8 cellular contexts compared by ENCODE assay signal in the genomic region with DNA sequence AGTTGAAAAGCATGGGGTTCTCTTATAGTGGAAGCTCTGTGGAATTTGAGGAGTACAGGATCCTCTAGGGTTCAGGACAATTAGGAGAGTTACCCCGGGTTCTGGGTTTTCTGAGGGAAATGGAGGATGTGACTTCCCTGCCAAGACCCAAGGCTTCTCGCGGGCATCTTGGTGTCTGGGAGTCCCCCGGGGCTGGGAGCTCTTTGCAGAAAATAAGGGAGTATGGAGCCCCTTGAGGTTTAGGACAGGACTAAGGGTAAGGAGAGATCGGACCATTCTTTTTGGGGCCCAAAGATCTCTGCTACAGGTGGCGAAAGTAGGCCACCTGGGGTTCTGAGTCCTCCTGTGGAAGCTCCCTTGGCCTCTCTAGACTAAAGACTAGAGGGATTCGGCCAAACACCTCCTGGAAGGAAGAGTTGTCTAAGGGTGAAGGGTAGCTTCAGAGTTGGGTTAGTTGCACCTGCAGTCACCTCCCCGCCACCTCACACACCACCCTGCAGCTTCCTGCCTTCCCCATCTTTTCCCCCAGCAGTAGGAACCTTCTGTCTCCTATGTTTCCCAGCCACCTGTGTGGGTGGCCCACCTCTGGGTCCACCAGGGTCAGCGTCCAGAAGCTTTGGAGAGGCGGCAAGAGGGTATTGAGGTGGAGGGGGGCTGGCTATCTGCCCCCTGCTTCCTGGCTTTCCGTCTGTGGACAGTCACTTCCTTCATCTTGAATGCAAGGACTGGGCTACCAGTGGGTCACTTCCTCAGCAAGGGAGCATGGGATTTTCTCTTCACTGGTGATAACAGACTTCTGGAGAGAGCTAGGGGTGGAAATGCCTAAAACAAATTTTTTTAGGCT. TPM values are rescaled to one million over a fixed set of nuclear protein-coding genes. Genes with fewer than 3 reads are reported as not detected.
DNase-seq lines count a peak whose midpoint lies in the region; ATAC-seq lines count a peak whose summit lies in the region.

No MANE protein-coding gene starts in this region.

- peak overlapping the region; percentile 46 for H3K27ac ChIP-seq in stomach smooth muscle (ENCODE audit: low read length)

- CTCF ChIA-PET in activated CD8-positive, alpha-beta memory T cell treated with anti-CD3 and anti-CD28 coated beads, Interleukin-2, amount 10 ng/mL, durations not matched to agents 7 days and 5 days (lab: Charles Lee) = interaction anchor here (0.7 to 6.0 kb wide), 20 partner anchors 8 to 132 kb away, joined by 3 to 62 read pairs (median 10); partner anchors contain the start of genes PIK3IP1, RNF185 and SELENOM

- no peaks in the 10 kb centered on the region for H3K9me3 Mint-ChIP-seq in T-helper 1 cell treated with Interleukin-12 subunit alpha and Interleukin-12 subunit beta and Interleukin-4 antibody, amounts not matched to agents 30 μg/mL and 1 μg/mL, for 36 hours
- no peaks in the 10 kb centered on the region for H3K9me3 Mint-ChIP-seq in activated CD8-positive, alpha-beta memory T cell treated with anti-CD3 and anti-CD28 coated beads, Interleukin-2, amount 10 ng/mL, durations not matched to agents 7 days and 5 days (ENCODE audit: low read depth)
- H3K9me3 Mint-ChIP-seq in immature natural killer cell = no peaks in the 10 kb centered on the region

- H3K4me1 ChIP-seq in stomach smooth muscle (ENCODE audit: control insufficient read depth, insufficient read depth, low read length) = peaks cover 22% of the 10 kb centered on the region

- H3K27me3 ChIP-seq in stomach smooth muscle (ENCODE audit: control insufficient read depth in 1 of 2, insufficient read depth in 2 of 2, low read length in 2 of 2) = no peaks in the 10 kb centered on the region

- peak overlapping the region; percentile 76 to 78 for H3K9ac ChIP-seq in stomach smooth muscle (ENCODE audit: low read length in 2 of 2)

- peak overlapping the region; percentile 84 for H3K4me3 Mint-ChIP-seq in T-helper 1 cell treated with Interleukin-12 subunit alpha and Interleukin-12 subunit beta and Interleukin-4 antibody, amounts not matched to agents 30 μg/mL and 1 μg/mL, for 36 hours
- H3K4me3 Mint-ChIP-seq in activated CD8-positive, alpha-beta memory T cell treated with anti-CD3 and anti-CD28 coated beads, Interleukin-2, amount 10 ng/mL, durations not matched to agents 7 days and 5 days = peak overlapping the region; percentile 81
- peak overlapping the region; percentile 85 to 91 (median 89) for H3K4me3 Mint-ChIP-seq in immature natural killer cell

- ATAC-seq in activated CD8-positive, alpha-beta memory T cell treated with anti-CD3 and anti-CD28 coated beads, Interleukin-2, amount 10 ng/mL, durations not matched to agents 7 days and 5 days = no peak

- H3K36me3 ChIP-seq in stomach smooth muscle (ENCODE audit: control insufficient read depth in 2 of 2, insufficient read depth in 2 of 2, low read length in 2 of 2) = no peaks in the 10 kb centered on the region

- DNase-seq in T-helper 1 cell (no peak), immature natural killer cell (no peak), NCI-H2171 treated with DMSO at 0.1 percent for 48 hours (lab: John Stamatoyannopoulos, UW) (no peak), KG1 (lab: John Stamatoyannopoulos, UW) (no peak), T-helper 9 cell (no peak)
- no peak for DNase-seq in activated CD8-positive, alpha-beta memory T cell treated with anti-CD3 and anti-CD28 coated beads, Interleukin-2, amount 10 ng/mL, durations not matched to agents 7 days and 5 days

- H3K27me3 Mint-ChIP-seq in T-helper 1 cell treated with Interleukin-12 subunit alpha and Interleukin-12 subunit beta and Interleukin-4 antibody, amounts not matched to agents 30 μg/mL and 1 μg/mL, for 36 hours (ENCODE audit: low read depth) = no peaks in the 10 kb centered on the region
- H3K27me3 Mint-ChIP-seq in activated CD8-positive, alpha-beta memory T cell treated with anti-CD3 and anti-CD28 coated beads, Interleukin-2, amount 10 ng/mL, durations not matched to agents 7 days and 5 days = no peaks in the 10 kb centered on the region
- peaks cover 0 to 7% (median 2%) of the 10 kb centered on the region in 3 donors for H3K27me3 Mint-ChIP-seq in immature natural killer cell (ENCODE audit: low read depth in 3 of 3)

- no peaks in the 10 kb centered on the region for H3K9me3 ChIP-seq in stomach smooth muscle (ENCODE audit: control insufficient read depth in 2 of 2, low read length in 2 of 2)

- H3K4me3 ChIP-seq in stomach smooth muscle (ENCODE audit: low read length in 2 of 2) = peak overlapping the region; percentile 81 to 92

- H3K27ac Mint-ChIP-seq in T-helper 1 cell treated with Interleukin-12 subunit alpha and Interleukin-12 subunit beta and Interleukin-4 antibody, amounts not matched to agents 30 μg/mL and 1 μg/mL, for 36 hours = peak overlapping the region; percentile 90
- peak overlapping the region; percentile 75 for H3K27ac Mint-ChIP-seq in activated CD8-positive, alpha-beta memory T cell treated with anti-CD3 and anti-CD28 coated beads, Interleukin-2, amount 10 ng/mL, durations not matched to agents 7 days and 5 days
- peak overlapping the region in 5 of 6 donors; percentile 23 to 92 (median 45) for H3K27ac Mint-ChIP-seq in immature natural killer cell

- peaks cover 11% of the 10 kb centered on the region for H3K36me3 Mint-ChIP-seq in T-helper 1 cell treated with Interleukin-12 subunit alpha and Interleukin-12 subunit beta and Interleukin-4 antibody, amounts not matched to agents 30 μg/mL and 1 μg/mL, for 36 hours (ENCODE audit: low read depth)
- peaks cover 13% of the 10 kb centered on the region for H3K36me3 Mint-ChIP-seq in activated CD8-positive, alpha-beta memory T cell treated with anti-CD3 and anti-CD28 coated beads, Interleukin-2, amount 10 ng/mL, durations not matched to agents 7 days and 5 days
- no peaks in the 10 kb centered on the region for H3K36me3 Mint-ChIP-seq in immature natural killer cell

- H3K4me1 Mint-ChIP-seq in T-helper 1 cell treated with Interleukin-12 subunit alpha and Interleukin-12 subunit beta and Interleukin-4 antibody, amounts not matched to agents 30 μg/mL and 1 μg/mL, for 36 hours (ENCODE audit: low read depth) = peaks cover 46% of the 10 kb centered on the region
- peaks cover 43% of the 10 kb centered on the region for H3K4me1 Mint-ChIP-seq in activated CD8-positive, alpha-beta memory T cell treated with anti-CD3 and anti-CD28 coated beads, Interleukin-2, amount 10 ng/mL, durations not matched to agents 7 days and 5 days
- peaks cover 35 to 36% of the 10 kb centered on the region in 2 donors for H3K4me1 Mint-ChIP-seq in immature natural killer cell

RNA-seq across cellular contexts. Expression of gene LIMK2, which starts 0.9 kb away (rescaled TPM):
- total RNA-seq in activated CD8-positive, alpha-beta memory T cell treated with anti-CD3 and anti-CD28 coated beads, Interleukin-2, amount 10 ng/mL, durations not matched to agents 7 days and 5 days = 10 to 100 TPM; 32.2 to 47.3 TPM
- 10 to 100 TPM in 1 of 3 donors, 1 to 10 TPM in 2; 4.0 to 12.9 (median 6.2) TPM for polyA plus RNA-seq in immature natural killer cell

RNA-seq across cellular contexts. Expression of gene RNF185, which starts 53.0 kb away (rescaled TPM):
- total RNA-seq in activated CD8-positive, alpha-beta memory T cell treated with anti-CD3 and anti-CD28 coated beads, Interleukin-2, amount 10 ng/mL, durations not matched to agents 7 days and 5 days = 10 to 100 TPM; 15.8 to 20.7 TPM
- polyA plus RNA-seq in immature natural killer cell = 10 to 100 TPM; 12.8 to 27.3 (median 20.1) TPM
